Comparison of ENCODE assay signal across 1 cellular context in the genomic region with DNA sequence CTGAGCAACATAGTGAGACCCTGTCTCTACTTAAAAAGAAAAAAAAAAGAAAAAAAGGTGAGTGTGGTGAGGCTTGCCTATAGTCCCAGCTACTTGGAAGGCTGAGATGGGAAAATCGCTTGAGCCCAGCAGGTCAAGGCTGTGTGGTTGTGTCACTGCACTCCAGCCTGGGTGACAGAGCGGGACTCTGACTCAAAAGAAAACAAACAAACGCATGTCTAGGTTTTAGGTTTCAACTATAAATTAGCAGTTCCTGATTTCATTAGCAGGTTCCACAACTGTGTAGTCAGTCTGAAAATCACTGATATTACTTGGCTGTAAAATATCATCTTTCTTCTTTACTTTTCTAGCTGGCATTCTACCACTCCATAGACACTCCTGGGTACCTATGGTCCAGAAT.
TF ChIP-seq lines count a peak whose summit lies in the region.

No MANE protein-coding gene starts in this region.

TF ChIP-seq in GM12878, 131 proteins besides CTCF, POLR2A, EP300 and RAD21 (continued from another document and continues in another):
- TF ChIP-seq, protein P1, sequence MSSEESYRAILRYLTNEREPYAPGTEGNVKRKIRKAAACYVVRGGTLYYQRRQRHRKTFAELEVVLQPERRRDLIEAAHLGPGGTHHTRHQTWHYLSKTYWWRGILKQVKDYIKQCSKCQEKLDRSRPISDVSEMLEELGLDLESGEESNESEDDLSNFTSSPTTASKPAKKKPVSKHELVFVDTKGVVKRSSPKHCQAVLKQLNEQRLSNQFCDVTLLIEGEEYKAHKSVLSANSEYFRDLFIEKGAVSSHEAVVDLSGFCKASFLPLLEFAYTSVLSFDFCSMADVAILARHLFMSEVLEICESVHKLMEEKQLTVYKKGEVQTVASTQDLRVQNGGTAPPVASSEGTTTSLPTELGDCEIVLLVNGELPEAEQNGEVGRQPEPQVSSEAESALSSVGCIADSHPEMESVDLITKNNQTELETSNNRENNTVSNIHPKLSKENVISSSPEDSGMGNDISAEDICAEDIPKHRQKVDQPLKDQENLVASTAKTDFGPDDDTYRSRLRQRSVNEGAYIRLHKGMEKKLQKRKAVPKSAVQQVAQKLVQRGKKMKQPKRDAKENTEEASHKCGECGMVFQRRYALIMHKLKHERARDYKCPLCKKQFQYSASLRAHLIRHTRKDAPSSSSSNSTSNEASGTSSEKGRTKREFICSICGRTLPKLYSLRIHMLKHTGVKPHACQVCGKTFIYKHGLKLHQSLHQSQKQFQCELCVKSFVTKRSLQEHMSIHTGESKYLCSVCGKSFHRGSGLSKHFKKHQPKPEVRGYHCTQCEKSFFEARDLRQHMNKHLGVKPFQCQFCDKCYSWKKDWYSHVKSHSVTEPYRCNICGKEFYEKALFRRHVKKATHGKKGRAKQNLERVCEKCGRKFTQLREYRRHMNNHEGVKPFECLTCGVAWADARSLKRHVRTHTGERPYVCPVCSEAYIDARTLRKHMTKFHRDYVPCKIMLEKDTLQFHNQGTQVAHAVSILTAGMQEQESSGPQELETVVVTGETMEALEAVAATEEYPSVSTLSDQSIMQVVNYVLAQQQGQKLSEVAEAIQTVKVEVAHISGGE (CRISPR knock-in tag; IDR thresholded peaks at IDR 0.05), result no peak
- TF ChIP-seq NKRF (conservative IDR thresholded peaks at IDR 0.05) (no peak), RELB (IDR thresholded peaks at IDR 0.05; ENCODE audit: low read depth) (peak; percentile 45; the same call in 1 of the 2 replicates), TCF3 (IDR thresholded peaks at IDR 0.05; ENCODE audit: borderline replicate concordance, insufficient read depth, low read depth, low read length) (0 out of 2 replicates have a peak, but pooled peaks have one; percentile 40), NR2C2 (IDR thresholded peaks at IDR 0.05; ENCODE audit: borderline replicate concordance, control insufficient read depth, insufficient read length, low read depth) (no peak), PML (IDR thresholded peaks at IDR 0.05; ENCODE audit: low read length) (no peak), SKIL (IDR thresholded peaks at IDR 0.05; ENCODE audit: low read depth, poor library complexity, severe bottlenecking) (peak; percentile 67), NR2F1 (conservative IDR thresholded peaks at IDR 0.05) (peak; percentile 88), RELA (IDR thresholded peaks at IDR 0.05; ENCODE audit: borderline replicate concordance, partially characterized antibody) (no peak), EED (IDR thresholded peaks at IDR 0.05; ENCODE audit: low read depth) (peak; percentile 89), SUZ12 (IDR thresholded peaks at IDR 0.05; ENCODE audit: unreplicated experiment) (no peak), NRF1 (conservative IDR thresholded peaks at IDR 0.05; ENCODE audit: low read depth, low read length) (no peak), YBX1 (IDR thresholded peaks at IDR 0.05) (no peak), STAT1 (conservative IDR thresholded peaks at IDR 0.05) (no peak), MXI1 (IDR thresholded peaks at IDR 0.05; ENCODE audit: low read depth, low read length) (no peak), SREBF1 (IDR thresholded peaks at IDR 0.05; ENCODE audit: low read length) (no peak), SIN3A (IDR thresholded peaks at IDR 0.05; ENCODE audit: low read depth, low read length) (no peak), MYB (IDR thresholded peaks at IDR 0.05; ENCODE audit: borderline replicate concordance, low read depth, low read length) (no peak), BACH1 (IDR thresholded peaks at IDR 0.05; ENCODE audit: borderline replicate concordance) (peak; percentile 88; the same call in 1 of the 2 replicates), DPF2 (IDR thresholded peaks at IDR 0.05) (peak; percentile 94), MTA2 (IDR thresholded peaks at IDR 0.05; ENCODE audit: low read depth) (peak; percentile 97), ATF7 (IDR thresholded peaks at IDR 0.05; ENCODE audit: low read depth) (peak; percentile 67), MYC (IDR thresholded peaks at IDR 0.05; ENCODE audit: insufficient read depth, insufficient read length, insufficient replicate concordance, low read length, severe bottlenecking) (no peak), ZNF207 (IDR thresholded peaks at IDR 0.05; ENCODE audit: borderline replicate concordance) (no peak), GATAD2B (conservative IDR thresholded peaks at IDR 0.05; ENCODE audit: low read depth) (0 out of 2 replicates have a peak, but pooled peaks have one; percentile 30), PKNOX1 (IDR thresholded peaks at IDR 0.05) (0 out of 2 replicates have a peak, but pooled peaks have one; percentile 23), SP1 (IDR thresholded peaks at IDR 0.05; ENCODE audit: low read depth, low read length) (peak; percentile 29), ASH2L (IDR thresholded peaks at IDR 0.05; ENCODE audit: borderline replicate concordance, low read depth) (no peak), MTA3 (IDR thresholded peaks at IDR 0.05; ENCODE audit: borderline replicate concordance, low read length) (no peak), ZNF384 (IDR thresholded peaks at IDR 0.05; ENCODE audit: borderline replicate concordance, low read depth, low read length) (0 out of 2 replicates have a peak, but pooled peaks have one; percentile 17), SMC3 (IDR thresholded peaks at IDR 0.05; ENCODE audit: borderline replicate concordance, low read length) (no peak), CREM (IDR thresholded peaks at IDR 0.05; ENCODE audit: low read depth) (peak; percentile 81), IRF4 (IDR thresholded peaks at IDR 0.05; ENCODE audit: low read depth, low read length) (peak; percentile 88), ETV6 (conservative IDR thresholded peaks at IDR 0.05 in 1 of 2, IDR thresholded peaks at IDR 0.05 in 1 of 2; ENCODE audit: borderline replicate concordance in 1 of 2, low read depth in 1 of 2) (no peak), FOS (IDR thresholded peaks at IDR 0.05; ENCODE audit: borderline replicate concordance, extremely low read depth, insufficient read length) (no peak), SPI1 (IDR thresholded peaks at IDR 0.05; ENCODE audit: borderline replicate concordance, insufficient read depth, low read depth, low read length) (peak; percentile 85), SREBF2 (IDR thresholded peaks at IDR 0.05; ENCODE audit: low read length) (no peak), FOXK2 (IDR thresholded peaks at IDR 0.05) (no peak), ESRRA (IDR thresholded peaks at IDR 0.05; ENCODE audit: low read length) (no peak), BMI1 (IDR thresholded peaks at IDR 0.05; ENCODE audit: borderline replicate concordance) (peak; percentile 73; the same call in 1 of the 2 replicates), ATF2 (IDR thresholded peaks at IDR 0.05; ENCODE audit: low read length) (peak; percentile 84), ZZZ3 (IDR thresholded peaks at IDR 0.05; ENCODE audit: control insufficient read depth, insufficient read length, low read depth) (no peak), IKZF1 (conservative IDR thresholded peaks at IDR 0.05) (peak; percentile 77)
- TF ChIP-seq, protein P2, sequence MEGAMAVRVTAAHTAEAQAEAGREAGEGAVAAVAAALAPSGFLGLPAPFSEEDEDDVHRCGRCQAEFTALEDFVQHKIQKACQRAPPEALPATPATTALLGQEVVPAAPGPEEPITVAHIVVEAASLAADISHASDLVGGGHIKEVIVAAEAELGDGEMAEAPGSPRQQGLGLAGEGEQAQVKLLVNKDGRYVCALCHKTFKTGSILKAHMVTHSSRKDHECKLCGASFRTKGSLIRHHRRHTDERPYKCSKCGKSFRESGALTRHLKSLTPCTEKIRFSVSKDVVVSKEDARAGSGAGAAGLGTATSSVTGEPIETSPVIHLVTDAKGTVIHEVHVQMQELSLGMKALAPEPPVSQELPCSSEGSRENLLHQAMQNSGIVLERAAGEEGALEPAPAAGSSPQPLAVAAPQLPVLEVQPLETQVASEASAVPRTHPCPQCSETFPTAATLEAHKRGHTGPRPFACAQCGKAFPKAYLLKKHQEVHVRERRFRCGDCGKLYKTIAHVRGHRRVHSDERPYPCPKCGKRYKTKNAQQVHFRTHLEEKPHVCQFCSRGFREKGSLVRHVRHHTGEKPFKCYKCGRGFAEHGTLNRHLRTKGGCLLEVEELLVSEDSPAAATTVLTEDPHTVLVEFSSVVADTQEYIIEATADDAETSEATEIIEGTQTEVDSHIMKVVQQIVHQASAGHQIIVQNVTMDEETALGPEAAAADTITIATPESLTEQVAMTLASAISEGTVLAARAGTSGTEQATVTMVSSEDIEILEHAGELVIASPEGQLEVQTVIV (IDR thresholded peaks at IDR 0.05; ENCODE audit: borderline replicate concordance, partially characterized antibody), result no peak
- TF ChIP-seq, protein P3, sequence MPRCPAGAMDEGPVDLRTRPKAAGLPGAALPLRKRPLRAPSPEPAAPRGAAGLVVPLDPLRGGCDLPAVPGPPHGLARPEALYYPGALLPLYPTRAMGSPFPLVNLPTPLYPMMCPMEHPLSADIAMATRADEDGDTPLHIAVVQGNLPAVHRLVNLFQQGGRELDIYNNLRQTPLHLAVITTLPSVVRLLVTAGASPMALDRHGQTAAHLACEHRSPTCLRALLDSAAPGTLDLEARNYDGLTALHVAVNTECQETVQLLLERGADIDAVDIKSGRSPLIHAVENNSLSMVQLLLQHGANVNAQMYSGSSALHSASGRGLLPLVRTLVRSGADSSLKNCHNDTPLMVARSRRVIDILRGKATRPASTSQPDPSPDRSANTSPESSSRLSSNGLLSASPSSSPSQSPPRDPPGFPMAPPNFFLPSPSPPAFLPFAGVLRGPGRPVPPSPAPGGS (IDR thresholded peaks at IDR 0.05; ENCODE audit: borderline replicate concordance, insufficient read depth, low read depth, low read length, poor library complexity, severe bottlenecking), result peak; percentile 83
- TF ChIP-seq, protein P4, sequence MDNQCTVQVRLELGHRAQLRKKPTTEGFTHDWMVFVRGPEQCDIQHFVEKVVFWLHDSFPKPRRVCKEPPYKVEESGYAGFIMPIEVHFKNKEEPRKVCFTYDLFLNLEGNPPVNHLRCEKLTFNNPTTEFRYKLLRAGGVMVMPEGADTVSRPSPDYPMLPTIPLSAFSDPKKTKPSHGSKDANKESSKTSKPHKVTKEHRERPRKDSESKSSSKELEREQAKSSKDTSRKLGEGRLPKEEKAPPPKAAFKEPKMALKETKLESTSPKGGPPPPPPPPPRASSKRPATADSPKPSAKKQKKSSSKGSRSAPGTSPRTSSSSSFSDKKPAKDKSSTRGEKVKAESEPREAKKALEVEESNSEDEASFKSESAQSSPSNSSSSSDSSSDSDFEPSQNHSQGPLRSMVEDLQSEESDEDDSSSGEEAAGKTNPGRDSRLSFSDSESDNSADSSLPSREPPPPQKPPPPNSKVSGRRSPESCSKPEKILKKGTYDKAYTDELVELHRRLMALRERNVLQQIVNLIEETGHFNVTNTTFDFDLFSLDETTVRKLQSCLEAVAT (IDR thresholded peaks at IDR 0.05), result no peak
